ENCODE assay signal across 14 cellular contexts in genomic region chr14:51538973-51539372, GRCh38.
"Had no signal": no experiment of that assay in that cellular context is flagged by ENCODE, and none has a peak within 500 bp of the region (broad histone marks: within the 10 kb centered on the region; RNA-seq: fewer than 3 reads in every experiment).

No MANE protein-coding gene starts in this region.

- H3K4me3 ChIP-seq: gastroesophageal sphincter, hepatocyte, upper lobe of right lung had no signal

- H2AFZ ChIP-seq: hepatocyte had no signal

- H3K4me2 ChIP-seq: hepatocyte had no signal

- H3K27ac ChIP-seq: gastroesophageal sphincter, upper lobe of right lung, WERI-Rb-1 had no signal

- H3K27me3 ChIP-seq: gastroesophageal sphincter, hepatocyte, upper lobe of right lung had no signal

- H3K4me1 ChIP-seq: upper lobe of right lung had no signal

- ATAC-seq: activated CD4-positive, alpha-beta T cell treated with anti-CD3 and anti-CD28 coated beads for 36 hours; activated CD8-positive, alpha-beta T cell treated with anti-CD3 and anti-CD28 coated beads for 36 hours; gastroesophageal sphincter; natural killer cell; sciatic nerve; upper lobe of right lung had no signal

- FAIRE-seq: colon had no signal

- H3K9me3 ChIP-seq: gastroesophageal sphincter, upper lobe of right lung had no signal

- H3K79me2 ChIP-seq: hepatocyte had no signal

- H3K36me3 ChIP-seq: gastroesophageal sphincter, upper lobe of right lung, WERI-Rb-1 had no signal

- DNase-seq: activated CD4-positive, alpha-beta T cell treated with anti-CD3 and anti-CD28 coated beads for 36 hours; activated CD8-positive, alpha-beta memory T cell treated with anti-CD3 and anti-CD28 coated beads, Interleukin-2, amount 50 U/mL, for 48 hours; activated CD8-positive, alpha-beta T cell treated with anti-CD3 and anti-CD28 coated beads for 36 hours; activated naive CD8-positive, alpha-beta T cell treated with anti-CD3 and anti-CD28 coated beads, Interleukin-2, amount 10 ng/mL, durations not matched to agents 7 days and 5 days; anterior cingulate cortex; natural killer cell; stimulated activated CD4-positive, alpha-beta T cell treated with anti-CD3 and anti-CD28 coated beads, Interleukin-2, amount 100 ng/mL, for 48 hours; stimulated activated naive CD4-positive, alpha-beta T cell treated with Interleukin-2 at 50 U/mL for 16 hours; upper lobe of right lung; WERI-Rb-1 had no signal
